ENCODE assay signal across 26 cellular contexts in the genomic region with DNA sequence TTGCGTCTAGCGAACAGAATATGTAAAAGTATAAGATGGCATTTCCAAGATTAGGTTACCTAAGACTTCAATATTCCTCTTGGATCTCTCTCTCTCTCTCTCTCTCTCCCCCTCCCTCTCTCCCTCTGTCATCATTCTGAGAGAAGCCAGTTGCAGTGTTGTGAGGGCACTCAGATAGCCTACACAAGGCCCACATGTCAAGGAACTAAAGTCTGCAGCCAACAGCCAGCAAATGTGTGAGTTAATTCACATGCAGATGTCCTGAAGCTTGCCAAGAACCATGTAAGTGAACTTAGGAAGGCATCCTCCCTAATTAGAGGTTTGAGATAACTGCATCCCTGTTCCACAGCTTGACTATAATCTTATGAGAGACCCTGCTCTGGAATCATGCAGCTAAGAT.
DNase-seq lines count a peak whose midpoint lies in the region; ATAC-seq and TF ChIP-seq lines count a peak whose summit lies in the region.
"Had no signal": no experiment of that assay in that cellular context is flagged by ENCODE, and none has a peak within 500 bp of the region (broad histone marks: within the 10 kb centered on the region; RNA-seq: fewer than 3 reads in every experiment).

No MANE protein-coding gene starts in this region.

- no peak overlapping the region for H2AK5ac ChIP-seq in neuronal stem cell (ENCODE audit: low read depth, low read length)

- H3K79me1 ChIP-seq in neuronal stem cell (ENCODE audit: low read depth, low read length): no peaks in the 10 kb centered on the region

- no CpG with 5 or more reads among the region's 2 CpGs for WGBS in neuronal stem cell (ENCODE audit: extremely low coverage in 2 of 2, insufficient read length in 2 of 2, insufficient replicate concordance in 1 of 2), 2 donors

- no peak overlapping the region for H3K14ac ChIP-seq in neuronal stem cell (ENCODE audit: low read length)

- no peaks in the 10 kb centered on the region for H3K27me3 Mint-ChIP-seq in WTC11 (ENCODE audit: low read depth)
- H3K27me3 Mint-ChIP-seq: B cell; CD8-positive, alpha-beta memory T cell had no signal

- H3K4me1 ChIP-seq in iPS-18a (ENCODE audit: control insufficient read depth, low read depth, low read length) (peaks cover 22% of the 10 kb centered on the region), neuronal stem cell (ENCODE audit: control insufficient read depth in 2 of 2, insufficient read depth in 1 of 2, low read depth in 1 of 2, low read length in 2 of 2) (peaks cover 0 to 6% of the 10 kb centered on the region in 2 donors)
- H3K4me1 ChIP-seq: HAP-1 had no signal

- no peaks in the 10 kb centered on the region for H3K9me3 Mint-ChIP-seq in WTC11

- no peak overlapping the region for H4K8ac ChIP-seq in neuronal stem cell (ENCODE audit: low read depth, low read length)

- H3K27me3 ChIP-seq in iPS-18a (ENCODE audit: control insufficient read depth, insufficient read depth, low read length) (no peaks in the 10 kb centered on the region), neuronal stem cell (ENCODE audit: control insufficient read depth in 3 of 3, insufficient read depth in 3 of 3, low read depth in 1 of 3, low read length in 3 of 3) (no peaks in the 10 kb centered on the region)

- no peak overlapping the region for H3K27ac ChIP-seq in iPS-18a (ENCODE audit: low read length)
- no peak overlapping the region for H3K27ac ChIP-seq in neuronal stem cell (replicated peaks; ENCODE audit: low read length)
- H3K27ac ChIP-seq: 22Rv1 had no signal

- H3K4me3 ChIP-seq in iPS-18a (ENCODE audit: low read length): peak overlapping the region; percentile 6
- no peak overlapping the region for H3K4me3 ChIP-seq in neuronal stem cell (ENCODE audit: low read length in 2 of 2)
- H3K4me3 ChIP-seq: HAP-1 had no signal

- peak overlapping the region; percentile 15 for H2AFZ ChIP-seq in neuronal stem cell (ENCODE audit: low read length)

- no peak overlapping the region for H3K4me3 Mint-ChIP-seq in WTC11
- H3K4me3 Mint-ChIP-seq: B cell; CD14-positive monocyte; CD8-positive, alpha-beta memory T cell; HFFc6 had no signal

- CTCF ChIA-PET in WTC11 (lab: Charles Lee): no interaction called here

- H2BK5ac ChIP-seq in neuronal stem cell (ENCODE audit: low read length): no peak overlapping the region

- POLR2A ChIA-PET in WTC11 (lab: Charles Lee): no interaction called here

- peaks cover 31% of the 10 kb centered on the region for H3K4me1 Mint-ChIP-seq in WTC11
- H3K4me1 Mint-ChIP-seq: B cell; CD14-positive monocyte; CD8-positive, alpha-beta memory T cell had no signal

- peak overlapping the region; percentile 63; the same call in 1 of the 2 replicates for H3K27ac Mint-ChIP-seq in WTC11
- H3K27ac Mint-ChIP-seq: B cell; CD14-positive monocyte; CD8-positive, alpha-beta memory T cell; HFFc6 had no signal

- no peak overlapping the region for H2BK15ac ChIP-seq in neuronal stem cell (ENCODE audit: low read length)

- H2BK120ac ChIP-seq in neuronal stem cell (ENCODE audit: low read depth, low read length): no peak overlapping the region

- no peak overlapping the region for H3K23ac ChIP-seq in neuronal stem cell (ENCODE audit: low read depth, low read length, poor library complexity)

- no peak for TF ChIP-seq CTCF in WTC11 (IDR thresholded peaks at IDR 0.05)

- no peak overlapping the region for H3K4me2 ChIP-seq in neuronal stem cell (ENCODE audit: insufficient read depth, low read length, poor library complexity, severe bottlenecking)

- H3K9ac ChIP-seq in iPS-18a (ENCODE audit: low read length): no peak overlapping the region
- H3K9ac ChIP-seq in neuronal stem cell (ENCODE audit: low read depth, low read length, poor library complexity): no peak overlapping the region

- no peak overlapping the region for H3K18ac ChIP-seq in neuronal stem cell (ENCODE audit: low read length)

- H3K36me3 ChIP-seq in iPS-18a (ENCODE audit: control insufficient read depth, low read depth, low read length) (no peaks in the 10 kb centered on the region), neuronal stem cell (replicated peaks in 1 of 2; ENCODE audit: control insufficient read depth in 2 of 2, insufficient read depth in 2 of 2, low read length in 2 of 2) (no peaks in the 10 kb centered on the region)
- H3K36me3 ChIP-seq: HAP-1 had no signal

- no peak overlapping the region for H2BK12ac ChIP-seq in neuronal stem cell (ENCODE audit: low read length)

- no peaks in the 10 kb centered on the region for H3K9me3 ChIP-seq in iPS-18a (ENCODE audit: control insufficient read depth, low read depth, low read length)
- H3K9me3 ChIP-seq in neuronal stem cell (replicated peaks in 1 of 2; ENCODE audit: control insufficient read depth in 2 of 2, insufficient read depth in 1 of 2, low read depth in 1 of 2, low read length in 2 of 2): no peaks in the 10 kb centered on the region
- H3K9me3 ChIP-seq: HAP-1 had no signal

- H3K36me3 Mint-ChIP-seq in WTC11: no peaks in the 10 kb centered on the region
- H3K36me3 Mint-ChIP-seq: CD14-positive monocyte; CD8-positive, alpha-beta memory T cell had no signal

- H4K91ac ChIP-seq in neuronal stem cell (ENCODE audit: low read depth, low read length, poor library complexity): no peak overlapping the region

- DNase-seq in DMS 273 (lab: John Stamatoyannopoulos, UW; ENCODE audit: unreplicated experiment) (peak; percentile 1), DMS 273 treated with DMSO at 0.1 percent for 48 hours (lab: John Stamatoyannopoulos, UW) (no peak), WTC11 (ENCODE audit: low spot score) (no peak), neuronal stem cell (ENCODE audit: low spot score) (no peak), occipital lobe (lab: John Stamatoyannopoulos, UW) (no peak), cortex of kidney (lab: John Stamatoyannopoulos, UW) (no peak)
- DNase-seq: Calu3; CD8-positive, alpha-beta memory T cell; HFFc6; Karpas-422; NCI-H1092; NCI-H1417 treated with DMSO at 0.1 percent for 48 hours; NCI-H1694 treated with DMSO at 0.1 percent for 48 hours; NCI-H2081; NCI-H2171 treated with DMSO at 0.1 percent for 48 hours; NCI-H345; NCI-H524; NCI-H82; Right ventricle myocardium superior; RPMI8226 had no signal

- H3K4ac ChIP-seq in neuronal stem cell (ENCODE audit: low read length): no peak overlapping the region

- ATAC-seq in WTC11 (peak; percentile 94), HG03521 (IDR thresholded peaks at IDR 0.05; ENCODE audit: unreplicated experiment) (no peak)

TF ChIP-seq in WTC11, 78 proteins besides CTCF, POLR2A, EP300 and RAD21 (continues in another document):
- TF ChIP-seq, protein P1, sequence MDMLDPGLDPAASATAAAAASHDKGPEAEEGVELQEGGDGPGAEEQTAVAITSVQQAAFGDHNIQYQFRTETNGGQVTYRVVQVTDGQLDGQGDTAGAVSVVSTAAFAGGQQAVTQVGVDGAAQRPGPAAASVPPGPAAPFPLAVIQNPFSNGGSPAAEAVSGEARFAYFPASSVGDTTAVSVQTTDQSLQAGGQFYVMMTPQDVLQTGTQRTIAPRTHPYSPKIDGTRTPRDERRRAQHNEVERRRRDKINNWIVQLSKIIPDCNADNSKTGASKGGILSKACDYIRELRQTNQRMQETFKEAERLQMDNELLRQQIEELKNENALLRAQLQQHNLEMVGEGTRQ (CRISPR knock-in tag; IDR thresholded peaks at IDR 0.05): no peak
- TF ChIP-seq TEAD1 (CRISPR knock-in tag; IDR thresholded peaks at IDR 0.05) (no peak), MYBL2 (CRISPR knock-in tag; IDR thresholded peaks at IDR 0.05) (no peak), ZNF423 (CRISPR knock-in tag; IDR thresholded peaks at IDR 0.05) (no peak), SMAD4 (CRISPR knock-in tag; IDR thresholded peaks at IDR 0.05) (no peak), ETV6 (CRISPR knock-in tag; IDR thresholded peaks at IDR 0.05) (no peak)
- TF ChIP-seq, protein P2, sequence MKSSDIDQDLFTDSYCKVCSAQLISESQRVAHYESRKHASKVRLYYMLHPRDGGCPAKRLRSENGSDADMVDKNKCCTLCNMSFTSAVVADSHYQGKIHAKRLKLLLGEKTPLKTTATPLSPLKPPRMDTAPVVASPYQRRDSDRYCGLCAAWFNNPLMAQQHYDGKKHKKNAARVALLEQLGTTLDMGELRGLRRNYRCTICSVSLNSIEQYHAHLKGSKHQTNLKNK (CRISPR knock-in tag; IDR thresholded peaks at IDR 0.05): no peak
- TF ChIP-seq, protein P3, sequence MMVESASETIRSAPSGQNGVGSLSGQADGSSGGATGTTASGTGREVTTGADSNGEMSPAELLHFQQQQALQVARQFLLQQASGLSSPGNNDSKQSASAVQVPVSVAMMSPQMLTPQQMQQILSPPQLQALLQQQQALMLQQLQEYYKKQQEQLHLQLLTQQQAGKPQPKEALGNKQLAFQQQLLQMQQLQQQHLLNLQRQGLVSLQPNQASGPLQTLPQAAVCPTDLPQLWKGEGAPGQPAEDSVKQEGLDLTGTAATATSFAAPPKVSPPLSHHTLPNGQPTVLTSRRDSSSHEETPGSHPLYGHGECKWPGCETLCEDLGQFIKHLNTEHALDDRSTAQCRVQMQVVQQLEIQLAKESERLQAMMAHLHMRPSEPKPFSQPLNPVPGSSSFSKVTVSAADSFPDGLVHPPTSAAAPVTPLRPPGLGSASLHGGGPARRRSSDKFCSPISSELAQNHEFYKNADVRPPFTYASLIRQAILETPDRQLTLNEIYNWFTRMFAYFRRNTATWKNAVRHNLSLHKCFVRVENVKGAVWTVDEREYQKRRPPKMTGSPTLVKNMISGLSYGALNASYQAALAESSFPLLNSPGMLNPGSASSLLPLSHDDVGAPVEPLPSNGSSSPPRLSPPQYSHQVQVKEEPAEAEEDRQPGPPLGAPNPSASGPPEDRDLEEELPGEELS (CRISPR knock-in tag; IDR thresholded peaks at IDR 0.05): no peak
